ENCODE assay signal across 38 cellular contexts in genomic region chr12:56420411-56420810, GRCh38. TPM values are rescaled to one million over a fixed set of nuclear protein-coding genes. Genes with fewer than 3 reads are reported as not detected.
"Had no signal": no experiment of that assay in that cellular context is flagged by ENCODE, and none has a peak within 500 bp of the region (broad histone marks: within the 10 kb centered on the region; RNA-seq: fewer than 3 reads in every experiment).

No MANE protein-coding gene starts in this region.

- H2AFZ ChIP-seq: neural progenitor cell, parathyroid adenoma had no signal

- H3K4me3 ChIP-seq: colonic mucosa, gastroesophageal sphincter, heart right ventricle, left lung, mucosa of descending colon, neural progenitor cell, smooth muscle cell, testis, tibial artery, upper lobe of left lung had no signal

- H3K27ac Mint-ChIP-seq: dendritic cell treated with granulocyte-macrophage colony-stimulating factor and Interleukin-4, amounts not matched to agents 40 ng/mL and 50 ng/mL, for 4 days; endodermal cell; mesothelial cell of epicardium; natural killer cell treated with Interleukin-12 subunit alpha and Interleukin-12 subunit beta and Interleukin-15 and Interleukin-18, amount 100 ng/mL, for 72 hours; neural progenitor cell; progenitor cell of endocrine pancreas had no signal

- H3K27me3 ChIP-seq: colonic mucosa, foreskin keratinocyte, gastroesophageal sphincter, heart right ventricle, left lung, neural progenitor cell, testis, tibial artery, upper lobe of left lung had no signal

- H3K27ac ChIP-seq: colonic mucosa, epithelial cell of prostate, foreskin keratinocyte, gastroesophageal sphincter, heart right ventricle, left lung, neural progenitor cell, parathyroid adenoma, testis, tibial artery, upper lobe of left lung had no signal

- H3K4me3 Mint-ChIP-seq: dendritic cell treated with granulocyte-macrophage colony-stimulating factor and Interleukin-4, amounts not matched to agents 40 ng/mL and 50 ng/mL, for 4 days; endodermal cell; mesothelial cell of epicardium; naive B cell; natural killer cell treated with Interleukin-12 subunit alpha and Interleukin-12 subunit beta and Interleukin-15 and Interleukin-18, amount 100 ng/mL, for 72 hours; neural progenitor cell had no signal

- H3K9ac ChIP-seq: neural progenitor cell, parathyroid adenoma had no signal

- ATAC-seq: esophagus mucosa; foreskin keratinocyte; gastroesophageal sphincter; heart right ventricle; left cardiac atrium; left lung; mucosa of descending colon; natural killer cell treated with Interleukin-12 subunit alpha and Interleukin-12 subunit beta and Interleukin-15 and Interleukin-18, amount 100 ng/mL, for 72 hours; sciatic nerve had no signal

- H3K4me2 ChIP-seq: neural progenitor cell, smooth muscle cell had no signal

- H3K4me1 ChIP-seq: colonic mucosa, foreskin keratinocyte, gastroesophageal sphincter, heart right ventricle, left lung, neural progenitor cell, parathyroid adenoma, testis, tibial artery, upper lobe of left lung had no signal

- DNase-seq: colonic mucosa; effector CD8-positive, alpha-beta T cell; endodermal cell; foreskin keratinocyte; glutamatergic neuron; heart right ventricle; hippocampal formation; left cardiac atrium; left lung; mesenchymal stem cell; mucosa of descending colon; naive B cell; stimulated activated CD4-positive, alpha-beta T cell treated with anti-CD3 and anti-CD28 coated beads, Interleukin-12 subunit alpha, Interleukin-12 subunit beta, amount 100 ng/mL, for 4 hours; stimulated activated CD4-positive, alpha-beta T cell treated with anti-CD3 and anti-CD28 coated beads, Interleukin-1b, Interleukin-23, amount 100 ng/mL, for 48 hours; stimulated activated CD4-positive, alpha-beta T cell treated with anti-CD3 and anti-CD28 coated beads, Interleukin-4, amount 100 ng/mL, for 1 hour; stimulated activated CD8-positive, alpha-beta memory T cell treated with anti-CD3 and anti-CD28 coated beads, Interleukin-4, amount 100 ng/mL, for 48 hours; stimulated activated naive CD4-positive, alpha-beta T cell; substantia nigra; testis; tibial artery; upper lobe of left lung had no signal

- H3K36me3 ChIP-seq: colonic mucosa had no signal

- H3K9me3 Mint-ChIP-seq: dendritic cell treated with granulocyte-macrophage colony-stimulating factor and Interleukin-4, amounts not matched to agents 40 ng/mL and 50 ng/mL, for 4 days; endodermal cell; mesothelial cell of epicardium; naive B cell; natural killer cell treated with Interleukin-12 subunit alpha and Interleukin-12 subunit beta and Interleukin-15 and Interleukin-18, amount 100 ng/mL, for 72 hours; neural progenitor cell had no signal

- H3K27me3 Mint-ChIP-seq: dendritic cell treated with granulocyte-macrophage colony-stimulating factor and Interleukin-4, amounts not matched to agents 40 ng/mL and 50 ng/mL, for 4 days; naive B cell; natural killer cell treated with Interleukin-12 subunit alpha and Interleukin-12 subunit beta and Interleukin-15 and Interleukin-18, amount 100 ng/mL, for 72 hours; progenitor cell of endocrine pancreas had no signal

- H3K9me3 ChIP-seq: colonic mucosa, gastroesophageal sphincter, heart right ventricle, left lung, mucosa of descending colon, testis, tibial artery, upper lobe of left lung had no signal

- H3K4me1 Mint-ChIP-seq: endodermal cell, mesothelial cell of epicardium, neural progenitor cell had no signal

- FAIRE-seq: islet of Langerhans, urothelium cell line had no signal

- H3K79me2 ChIP-seq: parathyroid adenoma had no signal

RNA-seq across cellular contexts. Expression of gene MIP, which starts 34.0 kb away (rescaled TPM):
- total RNA-seq: colonic mucosa, endodermal cell, esophagus mucosa, foreskin keratinocyte, gastroesophageal sphincter, kidney epithelial cell, left lung, lower leg skin, mesothelial cell of epicardium, mucosa of descending colon, osteoblast, progenitor cell of endocrine pancreas, sciatic nerve, smooth muscle cell, upper lobe of left lung had no signal
- polyA plus RNA-seq: foreskin keratinocyte, heart right ventricle, smooth muscle cell had no signal

RNA-seq across cellular contexts. Expression of gene APOF, which starts 57.8 kb away (rescaled TPM):
- total RNA-seq: endodermal cell; esophagus mucosa; foreskin keratinocyte; gastroesophageal sphincter; heart right ventricle; kidney epithelial cell; left cardiac atrium; left lung; lower leg skin; lung microvascular endothelial cell; mesothelial cell of epicardium; mucosa of descending colon; natural killer cell treated with Interleukin-12 subunit alpha and Interleukin-12 subunit beta and Interleukin-15 and Interleukin-18, amount 100 ng/mL, for 72 hours; osteoblast; progenitor cell of endocrine pancreas; sciatic nerve; smooth muscle cell; testis had no signal
- polyA plus RNA-seq: foreskin keratinocyte, heart right ventricle, smooth muscle cell had no signal
